Comparison of ENCODE assay signal across 11 cellular contexts in genomic region chr9:136975624-136976023, GRCh38. TPM values are rescaled to one million over a fixed set of nuclear protein-coding genes. Genes with fewer than 3 reads are reported as not detected.
DNase-seq lines count a peak whose midpoint lies in the region; ATAC-seq and TF ChIP-seq lines count a peak whose summit lies in the region.
"Had no signal": no experiment of that assay in that cellular context is flagged by ENCODE, and none has a peak within 500 bp of the region (broad histone marks: within the 10 kb centered on the region; RNA-seq: fewer than 3 reads in every experiment).

No MANE protein-coding gene starts in this region.

- H4K8ac ChIP-seq in neuronal stem cell (ENCODE audit: low read depth, low read length), result no peak overlapping the region

- H4K20me1 ChIP-seq in OCI-LY1 (ENCODE audit: insufficient read depth, low read length), result no peaks in the 10 kb centered on the region

- no peaks in the 10 kb centered on the region for H3K4me1 ChIP-seq in OCI-LY1 (ENCODE audit: insufficient read depth, low read length, severe bottlenecking)
- peaks cover 0 to 10% of the 10 kb centered on the region in 2 donors for H3K4me1 ChIP-seq in neuronal stem cell (ENCODE audit: control insufficient read depth in 2 of 2, insufficient read depth in 1 of 2, low read depth in 1 of 2, low read length in 2 of 2)

- H3K9ac ChIP-seq in OCI-LY1 (ENCODE audit: low read length) (no peak overlapping the region), neuronal stem cell (ENCODE audit: low read depth, low read length, poor library complexity) (no peak overlapping the region)

- no peak for ATAC-seq in HG03139 (IDR thresholded peaks at IDR 0.05; ENCODE audit: unreplicated experiment)

- no peaks in the 10 kb centered on the region for H3F3A ChIP-seq in OCI-LY1 (ENCODE audit: insufficient read depth, low read length)

- no peak overlapping the region for H3K4ac ChIP-seq in neuronal stem cell (ENCODE audit: low read length)

- no CpG with 5 or more reads among the region's 15 CpGs for WGBS in neuronal stem cell (ENCODE audit: extremely low coverage in 2 of 2, insufficient read length in 2 of 2, insufficient replicate concordance in 1 of 2), 2 donors

- H2BK5ac ChIP-seq in neuronal stem cell (ENCODE audit: low read length), result no peak overlapping the region

- H3K9me3 ChIP-seq in OCI-LY1 (ENCODE audit: low read length), result no peaks in the 10 kb centered on the region
- H3K9me3 ChIP-seq in neuronal stem cell (replicated peaks in 1 of 2; ENCODE audit: control insufficient read depth in 2 of 2, insufficient read depth in 1 of 2, low read depth in 1 of 2, low read length in 2 of 2), result no peaks in the 10 kb centered on the region
- H3K9me3 ChIP-seq: thoracic aorta had no signal

- H3K27ac ChIP-seq in OCI-LY1 (ENCODE audit: low read depth, low read length, poor library complexity, severe bottlenecking), result no peak overlapping the region
- no peak overlapping the region for H3K27ac ChIP-seq in neuronal stem cell (replicated peaks; ENCODE audit: low read length)
- H3K27ac ChIP-seq: thoracic aorta had no signal

- no peaks in the 10 kb centered on the region for H3K79me2 ChIP-seq in OCI-LY1 (ENCODE audit: insufficient read depth, low read length)

- H3K14ac ChIP-seq in neuronal stem cell (ENCODE audit: low read length), result peak overlapping the region; percentile 38

- H3K4me3 ChIP-seq in OCI-LY1 (ENCODE audit: low read depth, low read length, poor library complexity, severe bottlenecking) (no peak overlapping the region), neuronal stem cell (ENCODE audit: low read length in 2 of 2) (no peak overlapping the region)
- H3K4me3 ChIP-seq: lung, thoracic aorta had no signal

- TF ChIP-seq CTCF in OCI-LY1 (IDR thresholded peaks at IDR 0.05; ENCODE audit: low read length), result peak; percentile 30; the same call in 1 of the 2 replicates

- no peak overlapping the region for H2BK120ac ChIP-seq in neuronal stem cell (ENCODE audit: low read depth, low read length)

- in situ Hi-C loops in G401 (cut with HindIII; ENCODE audit: low sequenced_read_pairs), result no loop called here

- H3K9me2 ChIP-seq in OCI-LY1 (ENCODE audit: low read depth, low read length), result no peaks in the 10 kb centered on the region

- peak overlapping the region; percentile 89 for H3K23ac ChIP-seq in neuronal stem cell (ENCODE audit: low read depth, low read length, poor library complexity)

- H3K4me2 ChIP-seq in OCI-LY1 (ENCODE audit: low read length), result no peak overlapping the region
- no peak overlapping the region for H3K4me2 ChIP-seq in neuronal stem cell (ENCODE audit: insufficient read depth, low read length, poor library complexity, severe bottlenecking)

- H2BK12ac ChIP-seq in neuronal stem cell (ENCODE audit: low read length), result peak overlapping the region; percentile 98

- no peaks in the 10 kb centered on the region for H3K79me1 ChIP-seq in neuronal stem cell (ENCODE audit: low read depth, low read length)

- peaks cover 5% of the 10 kb centered on the region; the same call in 1 of the 2 replicates for H3K27me3 ChIP-seq in OCI-LY1 (ENCODE audit: insufficient read depth, low read length)
- peaks cover 0 to 82% (median 12%) of the 10 kb centered on the region in 3 experiments for H3K27me3 ChIP-seq in neuronal stem cell (ENCODE audit: control insufficient read depth in 3 of 3, insufficient read depth in 3 of 3, low read depth in 1 of 3, low read length in 3 of 3)

- H3K18ac ChIP-seq in neuronal stem cell (ENCODE audit: low read length), result peak overlapping the region; percentile 76

- peak; percentile 77 for DNase-seq in G401 (ENCODE audit: low spot score)
- peak; percentile 51 for DNase-seq in dermis blood vessel endothelial cell
- no peak for DNase-seq in neuronal stem cell (ENCODE audit: low spot score)
- no peak for DNase-seq in islet precursor cell
- no peak for DNase-seq in NOMO-1 treated with DMSO at 0.1 percent for 48 hours (lab: John Stamatoyannopoulos, UW; ENCODE audit: unreplicated experiment)
- no peak for DNase-seq in GM19238 (ENCODE audit: insufficient read length, low spot score)

- H2AFZ ChIP-seq in OCI-LY1 (ENCODE audit: low read length), result no peak overlapping the region
- no peak overlapping the region for H2AFZ ChIP-seq in neuronal stem cell (ENCODE audit: low read length)

- H3K36me3 ChIP-seq in OCI-LY1 (ENCODE audit: insufficient read depth, low read length), result no peaks in the 10 kb centered on the region
- no peaks in the 10 kb centered on the region for H3K36me3 ChIP-seq in neuronal stem cell (replicated peaks in 1 of 2; ENCODE audit: control insufficient read depth in 2 of 2, insufficient read depth in 2 of 2, low read length in 2 of 2)
- H3K36me3 ChIP-seq: thoracic aorta had no signal

- H2BK15ac ChIP-seq in neuronal stem cell (ENCODE audit: low read length), result peak overlapping the region; percentile 93

- H2AK5ac ChIP-seq in neuronal stem cell (ENCODE audit: low read depth, low read length), result peak overlapping the region; percentile 98

- no peak overlapping the region for H4K91ac ChIP-seq in neuronal stem cell (ENCODE audit: low read depth, low read length, poor library complexity)

RNA-seq across cellular contexts. Expression of gene PTGDS, which starts 1.7 kb away (rescaled TPM):
- 4.7 TPM in 1 of 2 replicates, not detected in the other for total RNA-seq in G401 (2014; rRNA removed; shearing (Covaris generic))
- total RNA-seq in dermis blood vessel endothelial cell, result 0.17 and 0.60 TPM in 2 replicates
- 0.33 TPM for polyA plus RNA-seq in neuronal stem cell (2013, experiment 1 of 2)
- polyA plus RNA-seq in neuronal stem cell (2013, experiment 2 of 2), result 0.42 TPM
- total RNA-seq: activated CD8-positive, alpha-beta memory T cell treated with anti-CD3 and anti-CD28 coated beads for 36 hours had no signal

RNA-seq across cellular contexts. Expression of gene LCNL1, which starts 7.2 kb away (rescaled TPM):
- not detected in 2 replicates for total RNA-seq in G401 (2014; rRNA removed; shearing (Covaris generic))
- not detected in 2 replicates for total RNA-seq in dermis blood vessel endothelial cell
- 0.07 TPM for polyA plus RNA-seq in neuronal stem cell (2013, experiment 1 of 2)
- 0.07 TPM for polyA plus RNA-seq in neuronal stem cell (2013, experiment 2 of 2)
- total RNA-seq: thoracic aorta had no signal

RNA-seq across cellular contexts. Expression of gene PAXX, which starts 16.6 kb away (rescaled TPM):
- 52.2 and 79.6 TPM in 2 replicates for total RNA-seq in G401 (2014; rRNA removed; shearing (Covaris generic))
- total RNA-seq in dermis blood vessel endothelial cell, result 13.5 and 17.9 TPM in 2 replicates
- polyA plus RNA-seq in neuronal stem cell (2013, experiment 1 of 2), result 57.4 TPM
- 58.1 TPM for polyA plus RNA-seq in neuronal stem cell (2013, experiment 2 of 2)

RNA-seq across cellular contexts. Expression of gene CLIC3, which starts 20.7 kb away (rescaled TPM):
- total RNA-seq in G401 (2014; rRNA removed; shearing (Covaris generic)), result 2.1 and 6.2 TPM in 2 replicates
- total RNA-seq in dermis blood vessel endothelial cell, result 0.09 TPM in 1 of 2 replicates, not detected in the other
- polyA plus RNA-seq in neuronal stem cell (2013, experiment 1 of 2), result not detected
- polyA plus RNA-seq in neuronal stem cell (2013, experiment 2 of 2), result not detected
- total RNA-seq: activated CD8-positive, alpha-beta memory T cell treated with anti-CD3 and anti-CD28 coated beads for 36 hours had no signal

RNA-seq across cellular contexts. Expression of gene LCN12, which starts 23.6 kb away (rescaled TPM):
- total RNA-seq in G401 (2014; rRNA removed; shearing (Covaris generic)), result not detected in 2 replicates
- total RNA-seq in dermis blood vessel endothelial cell, result not detected in 2 replicates
- polyA plus RNA-seq in neuronal stem cell (2013, experiment 1 of 2), result 0.07 TPM
- 0.12 TPM for polyA plus RNA-seq in neuronal stem cell (2013, experiment 2 of 2)

Comparison
In these comparisons a context has a peak if more than half of its experiments do, and no peak if none do; other contexts are left out.
1. DNase-seq: peak in G401 (single experiment) and dermis blood vessel endothelial cell (single experiment); none in neuronal stem cell (single experiment), islet precursor cell (single experiment), NOMO-1 treated with DMSO at 0.1 percent for 48 hours (single experiment) and GM19238 (single experiment).